ENCODE assay signal across 20 cellular contexts in genomic region chr1:191913234-191913948, GRCh38.
DNase-seq lines count a peak whose midpoint lies in the region; ATAC-seq and TF ChIP-seq lines count a peak whose summit lies in the region.
"Had no signal": no experiment of that assay in that cellular context is flagged by ENCODE, and none has a peak within 500 bp of the region (broad histone marks: within the 10 kb centered on the region; RNA-seq: fewer than 3 reads in every experiment).

No MANE protein-coding gene starts in this region.

- no peaks in the 10 kb centered on the region for H3K36me3 Mint-ChIP-seq in naive thymus-derived CD8-positive, alpha-beta T cell
- H3K36me3 Mint-ChIP-seq: CD8-positive, alpha-beta T cell had no signal

- no peak overlapping the region for H3K27ac Mint-ChIP-seq in naive thymus-derived CD8-positive, alpha-beta T cell
- H3K27ac Mint-ChIP-seq: CD8-positive, alpha-beta T cell had no signal

- DNase-seq in DMS53 (lab: John Stamatoyannopoulos, UW) = peak; percentile 70
- peak; percentile 10 for DNase-seq in LHCN-M2 (ENCODE audit: low read depth)
- DNase-seq in astrocyte of the spinal cord (ENCODE audit: low read depth, low spot score) = peak; percentile 9
- DNase-seq in GF-D8 (lab: John Stamatoyannopoulos, UW) = no peak
- no peak for DNase-seq in NCI-H2107 treated with DMSO at 0.1 percent for 48 hours (lab: John Stamatoyannopoulos, UW; ENCODE audit: unreplicated experiment)
- no peak for DNase-seq in naive thymus-derived CD8-positive, alpha-beta T cell
- DNase-seq: AML-193; C1 segment of cervical spinal cord; CD8-positive, alpha-beta T cell; DMS153; GDM1; Kasumi-1; MG63; NCI-H187 treated with DMSO at 0.1 percent for 48 hours; NCI-H2107; NCI-H226; NCI-H510A treated with DMSO at 0.1 percent for 48 hours; OCI-M1 had no signal

- in situ Hi-C loops in astrocyte of the spinal cord (cut with HindIII; ENCODE audit: low sequenced_read_pairs) = no loop called here

- H3K4me1 Mint-ChIP-seq in naive thymus-derived CD8-positive, alpha-beta T cell = no peaks in the 10 kb centered on the region

- no peak overlapping the region for H3K4me3 ChIP-seq in astrocyte of the spinal cord (ENCODE audit: low read depth, low read length)
- H3K4me3 ChIP-seq: MG63, SJSA1 had no signal

- H3K4me3 Mint-ChIP-seq in naive thymus-derived CD8-positive, alpha-beta T cell = no peak overlapping the region
- H3K4me3 Mint-ChIP-seq: CD8-positive, alpha-beta T cell had no signal

- POLR2A ChIA-PET in naive thymus-derived CD8-positive, alpha-beta T cell (lab: Charles Lee) = no interaction called here

- H3K27me3 Mint-ChIP-seq in naive thymus-derived CD8-positive, alpha-beta T cell = no peaks in the 10 kb centered on the region

- peaks cover 0 to 15% (median 4%) of the 10 kb centered on the region in 9 donors for H3K9me3 Mint-ChIP-seq in naive thymus-derived CD8-positive, alpha-beta T cell
- H3K9me3 Mint-ChIP-seq: CD8-positive, alpha-beta T cell had no signal

- TF ChIP-seq CTCF in astrocyte of the spinal cord (IDR thresholded peaks at IDR 0.05; ENCODE audit: low read depth, low read length) = no peak

- ATAC-seq in GM21619 (IDR thresholded peaks at IDR 0.05; ENCODE audit: unreplicated experiment) = no peak
- ATAC-seq in naive thymus-derived CD8-positive, alpha-beta T cell = no peak
- ATAC-seq: CD8-positive, alpha-beta T cell had no signal

Comparison
In these comparisons a context has a peak if more than half of its experiments do, and no peak if none do; other contexts are left out.
1. DNase-seq: peak in DMS53 (single experiment), LHCN-M2 (single experiment) and astrocyte of the spinal cord (single experiment); none in GF-D8 (single experiment), NCI-H2107 treated with DMSO at 0.1 percent for 48 hours (single experiment) and naive thymus-derived CD8-positive, alpha-beta T cell (0 of 10).